26 cellular contexts compared by ENCODE assay signal in genomic region chr1:1043921-1044320, GRCh38. TPM values are rescaled to one million over a fixed set of nuclear protein-coding genes. Genes with fewer than 3 reads are reported as not detected.
DNase-seq lines count a peak whose midpoint lies in the region; TF ChIP-seq lines count a peak whose summit lies in the region.
"Had no signal": no experiment of that assay in that cellular context is flagged by ENCODE, and none has a peak within 500 bp of the region (broad histone marks: within the 10 kb centered on the region; RNA-seq: fewer than 3 reads in every experiment).

No MANE protein-coding gene starts in this region.

- no peak overlapping the region for H2BK120ac ChIP-seq in neuronal stem cell (ENCODE audit: low read depth, low read length)

- no peak overlapping the region for H2AFZ ChIP-seq in neuronal stem cell (ENCODE audit: low read length)

- H2BK5ac ChIP-seq in neuronal stem cell (ENCODE audit: low read length), result no peak overlapping the region

- CTCF ChIA-PET in HEK293 (lab: Yijun Ruan, JAX), result interaction anchor here (0.6 kb wide), 1 partner anchor 17 kb away, joined by 3 read pairs; no protein-coding TSS in a partner anchor
- CTCF ChIA-PET in RWPE1 (lab: Yijun Ruan, JAX), result interaction anchor here (0.8 kb wide), 1 partner anchor 29 kb away, joined by 5 read pairs; no protein-coding TSS in a partner anchor

- H3K18ac ChIP-seq in neuronal stem cell (ENCODE audit: low read length), result no peak overlapping the region

- POLR2A ChIA-PET in HEK293 (lab: Yijun Ruan, JAX), result no interaction called here
- POLR2A ChIA-PET in RWPE1 (lab: Yijun Ruan, JAX; ENCODE audit: low non-redundant PET), result no interaction called here

- no peak for TF ChIP-seq POLR2A in esophagus muscularis mucosa (IDR thresholded peaks at IDR 0.05; ENCODE audit: low read depth)
- TF ChIP-seq POLR2A in suprapubic skin (IDR thresholded peaks at IDR 0.05), result no peak

- H3K27me3 ChIP-seq in neuronal stem cell (ENCODE audit: control insufficient read depth in 3 of 3, insufficient read depth in 3 of 3, low read depth in 1 of 3, low read length in 3 of 3) (no peaks in the 10 kb centered on the region), esophagus muscularis mucosa (no peaks in the 10 kb centered on the region), suprapubic skin (peaks cover 11% of the 10 kb centered on the region)

- H4K91ac ChIP-seq in neuronal stem cell (ENCODE audit: low read depth, low read length, poor library complexity), result no peak overlapping the region

- no peak overlapping the region for H3K9ac ChIP-seq in neuronal stem cell (ENCODE audit: low read depth, low read length, poor library complexity)
- H3K9ac ChIP-seq: BLaER1 had no signal

- H3K14ac ChIP-seq in neuronal stem cell (ENCODE audit: low read length), result no peak overlapping the region

- no peak overlapping the region for H4K8ac ChIP-seq in neuronal stem cell (ENCODE audit: low read depth, low read length)

- no peak overlapping the region for H2AK5ac ChIP-seq in neuronal stem cell (ENCODE audit: low read depth, low read length)

- intact Hi-C loops in esophagus muscularis mucosa (cut with DNase I), result no loop called here

- no peak overlapping the region for H3K4me3 ChIP-seq in HEK293 (ENCODE audit: low read depth, low read length)
- H3K4me3 ChIP-seq in neuronal stem cell (ENCODE audit: low read length in 2 of 2), result no peak overlapping the region
- H3K4me3 ChIP-seq in esophagus muscularis mucosa, result no peak overlapping the region
- H3K4me3 ChIP-seq in suprapubic skin, result no peak overlapping the region
- H3K4me3 ChIP-seq: BLaER1, GM12878 had no signal

- H3K79me1 ChIP-seq in neuronal stem cell (ENCODE audit: low read depth, low read length), result peaks cover 34% of the 10 kb centered on the region

- TF ChIP-seq EP300 in esophagus muscularis mucosa (IDR thresholded peaks at IDR 0.05) (no peak), suprapubic skin (IDR thresholded peaks at IDR 0.05) (no peak)

- no peak overlapping the region for H2BK12ac ChIP-seq in neuronal stem cell (ENCODE audit: low read length)

- H3K36me3 ChIP-seq in HEK293 (ENCODE audit: control insufficient read depth in 2 of 2, insufficient read depth in 1 of 2, low read length in 2 of 2) (peaks cover 0 to 62% of the 10 kb centered on the region in 2 experiments; a peak in 1 of 3 replicates), neuronal stem cell (replicated peaks in 1 of 2; ENCODE audit: control insufficient read depth in 2 of 2, insufficient read depth in 2 of 2, low read length in 2 of 2) (peaks cover 47 to 66% of the 10 kb centered on the region in 2 donors), esophagus muscularis mucosa (peaks cover 0 to 55% (median 49%) of the 10 kb centered on the region in 4 donors), suprapubic skin (peaks cover 47% of the 10 kb centered on the region)
- H3K36me3 ChIP-seq: BE2C had no signal

- TF ChIP-seq CTCF in HEK293 (tag by site-specific recombination; IDR thresholded peaks at IDR 0.05), result no peak
- no peak for TF ChIP-seq CTCF in RWPE1 (conservative IDR thresholded peaks at IDR 0.05; ENCODE audit: low read depth)
- TF ChIP-seq CTCF in esophagus muscularis mucosa (IDR thresholded peaks at IDR 0.05), result no peak
- TF ChIP-seq CTCF in suprapubic skin (IDR thresholded peaks at IDR 0.05), result no peak

- H3K4me2 ChIP-seq in neuronal stem cell (ENCODE audit: insufficient read depth, low read length, poor library complexity, severe bottlenecking), result no peak overlapping the region
- H3K4me2 ChIP-seq: BLaER1 had no signal

- H2BK15ac ChIP-seq in neuronal stem cell (ENCODE audit: low read length), result no peak overlapping the region

- no peak overlapping the region for H3K4ac ChIP-seq in neuronal stem cell (ENCODE audit: low read length)

- H3K27ac ChIP-seq in HEK293 (ENCODE audit: extremely low read depth, low read depth, low read length), result no peak overlapping the region
- peak overlapping the region; percentile 11; the same call in 1 of the 2 replicates for H3K27ac ChIP-seq in RWPE1
- H3K27ac ChIP-seq in neuronal stem cell (replicated peaks; ENCODE audit: low read length), result no peak overlapping the region
- H3K27ac ChIP-seq in esophagus muscularis mucosa (replicated peaks in 1 of 4), result no peak overlapping the region
- no peak overlapping the region for H3K27ac ChIP-seq in suprapubic skin
- H3K27ac ChIP-seq: BLaER1 had no signal

- no peaks in the 10 kb centered on the region for H3K4me1 ChIP-seq in HEK293 (ENCODE audit: control insufficient read depth, insufficient read depth, low read length)
- peaks cover 2 to 11% of the 10 kb centered on the region in 2 donors for H3K4me1 ChIP-seq in neuronal stem cell (ENCODE audit: control insufficient read depth in 2 of 2, insufficient read depth in 1 of 2, low read depth in 1 of 2, low read length in 2 of 2)
- H3K4me1 ChIP-seq in esophagus muscularis mucosa, result peaks cover 13 to 25% (median 21%) of the 10 kb centered on the region in 4 donors
- peaks cover 22% of the 10 kb centered on the region for H3K4me1 ChIP-seq in suprapubic skin

- H3K9me3 ChIP-seq in HEK293 (ENCODE audit: control insufficient read depth, insufficient read depth, low read depth, low read length), result no peaks in the 10 kb centered on the region
- no peaks in the 10 kb centered on the region for H3K9me3 ChIP-seq in neuronal stem cell (replicated peaks in 1 of 2; ENCODE audit: control insufficient read depth in 2 of 2, insufficient read depth in 1 of 2, low read depth in 1 of 2, low read length in 2 of 2)
- H3K9me3 ChIP-seq in esophagus muscularis mucosa, result no peaks in the 10 kb centered on the region
- no peaks in the 10 kb centered on the region for H3K9me3 ChIP-seq in suprapubic skin
- H3K9me3 ChIP-seq: BE2C, BLaER1 had no signal

- WGBS in neuronal stem cell (ENCODE audit: extremely low coverage in 2 of 2, insufficient read length in 2 of 2, insufficient replicate concordance in 1 of 2), 2 donors, result no CpG with 5 or more reads among the region's 33 CpGs
- WGBS in esophagus muscularis mucosa, result 96% methylated on average over 12 of the region's 33 CpGs
- WGBS in suprapubic skin, result 97% methylated on average over 19 of the region's 33 CpGs

- H3K23ac ChIP-seq in neuronal stem cell (ENCODE audit: low read depth, low read length, poor library complexity), result peak overlapping the region; percentile 31

- no peak for DNase-seq in RWPE1 (ENCODE audit: low spot score)
- DNase-seq in neuronal stem cell (ENCODE audit: low spot score), result no peak
- no peak for DNase-seq in esophagus muscularis mucosa (ENCODE audit: extremely low spot score)
- DNase-seq in suprapubic skin (ENCODE audit: low spot score in 2 of 2), result no peak
- DNase-seq: 8988T; ACHN; BE2C; C1 segment of cervical spinal cord; CD4-positive, alpha-beta memory T cell; CD4-positive, CD25-positive, alpha-beta regulatory T cell; CD8-positive, alpha-beta memory T cell; COR-L47; DMS 273 treated with DMSO at 0.1 percent for 48 hours; DMS153; DMS53; DMS79; DND-41; EL; GDM1 had no signal

TF ChIP-seq in HEK293, 187 proteins besides CTCF, POLR2A, EP300 and RAD21:
- TF ChIP-seq ZNF600 (tag by site-specific recombination; IDR thresholded peaks at IDR 0.05), result 0 out of 2 replicates have a peak, but pooled peaks have one; percentile 22
- no peak for TF ChIP-seq ZNF677 (tag by site-specific recombination; IDR thresholded peaks at IDR 0.05)
- TF ChIP-seq ZBTB11 (tag by site-specific recombination; conservative IDR thresholded peaks at IDR 0.05; ENCODE audit: low read depth), result no peak

RNA-seq across cellular contexts. Expression of gene AGRN, which starts 24.0 kb away (rescaled TPM):
- 79.8 TPM for polyA plus RNA-seq in neuronal stem cell (2013, experiment 1 of 2)
- polyA plus RNA-seq in neuronal stem cell (2013, experiment 2 of 2), result 78.9 TPM
- total RNA-seq in esophagus muscularis mucosa (10 to 100 TPM; 17.0 to 31.6 (median 22.6) TPM), suprapubic skin (10 to 100 TPM; 50.6 to 84.8 (median 71.1) TPM)
- polyA plus RNA-seq: CD4-positive, alpha-beta memory T cell; CD8-positive, alpha-beta memory T cell had no signal

RNA-seq across cellular contexts. Expression of gene RNF223, which starts 30.2 kb away (rescaled TPM):
- polyA plus RNA-seq in neuronal stem cell (2013, experiment 1 of 2), result 0.03 TPM
- 0.01 TPM for polyA plus RNA-seq in neuronal stem cell (2013, experiment 2 of 2)
- total RNA-seq in esophagus muscularis mucosa, result not detected
- total RNA-seq in suprapubic skin, result 1 to 10 TPM; 1.8 to 4.9 (median 4.8) TPM
- total RNA-seq: A673; CD4-positive, alpha-beta memory T cell; CD4-positive, CD25-positive, alpha-beta regulatory T cell; CD8-positive, alpha-beta memory T cell; Daoy had no signal
- polyA plus RNA-seq: AG04450; CD14-positive monocyte; CD4-positive, alpha-beta memory T cell; CD4-positive, CD25-positive, alpha-beta regulatory T cell; CD8-positive, alpha-beta memory T cell; GM12878 had no signal

RNA-seq across cellular contexts. Expression of gene ISG15, which starts 30.6 kb away (rescaled TPM):
- 44.0 TPM for polyA plus RNA-seq in neuronal stem cell (2013, experiment 1 of 2)
- 44.5 TPM for polyA plus RNA-seq in neuronal stem cell (2013, experiment 2 of 2)
- total RNA-seq in esophagus muscularis mucosa, result 10 to 100 TPM; 39.4 to 74.9 (median 41.1) TPM
- total RNA-seq in suprapubic skin, result 10 to 100 TPM in 1 of 4 donors, 1 to 10 TPM in 3; 5.4 to 10.1 (median 7.9) TPM

RNA-seq across cellular contexts. Expression of gene HES4, which starts 44.0 kb away (rescaled TPM):
- polyA plus RNA-seq in neuronal stem cell (2013, experiment 1 of 2), result 312 TPM
- polyA plus RNA-seq in neuronal stem cell (2013, experiment 2 of 2), result 285 TPM
- total RNA-seq in esophagus muscularis mucosa, result 10 to 100 TPM; 37.8 to 90.4 (median 65.0) TPM
- 10 to 100 TPM; 12.7 to 34.8 (median 31.6) TPM for total RNA-seq in suprapubic skin
- total RNA-seq: CD4-positive, alpha-beta memory T cell had no signal
- polyA plus RNA-seq: CD8-positive, alpha-beta memory T cell had no signal
